Comparison of ENCODE assay signal across 22 cellular contexts in genomic region chr7:137564677-137565076, GRCh38.
DNase-seq lines count a peak whose midpoint lies in the region; ATAC-seq and TF ChIP-seq lines count a peak whose summit lies in the region.
"Had no signal": no experiment of that assay in that cellular context is flagged by ENCODE, and none has a peak within 500 bp of the region (broad histone marks: within the 10 kb centered on the region; RNA-seq: fewer than 3 reads in every experiment).

No MANE protein-coding gene starts in this region.

- H3K27ac Mint-ChIP-seq in chondrocyte (ENCODE audit: unreplicated experiment) (peak overlapping the region; percentile 70), neural progenitor cell (no peak overlapping the region)

- no peaks in the 10 kb centered on the region for H3K9me2 ChIP-seq in GM23248 (ENCODE audit: insufficient read depth)

- H4K20me1 ChIP-seq in GM23248 (ENCODE audit: insufficient read depth), result no peaks in the 10 kb centered on the region
- no peaks in the 10 kb centered on the region for H4K20me1 ChIP-seq in neural progenitor cell (ENCODE audit: low read depth)

- no peak for TF ChIP-seq POLR2A in adrenal gland (IDR thresholded peaks at IDR 0.05)

- H3K79me2 ChIP-seq in GM23248 (ENCODE audit: insufficient read depth) (no peaks in the 10 kb centered on the region), neural progenitor cell (ENCODE audit: low read depth) (no peaks in the 10 kb centered on the region)

- H3K9me3 ChIP-seq in GM23248 (ENCODE audit: low read depth), result no peaks in the 10 kb centered on the region
- H3K9me3 ChIP-seq in iPS DF 6.9 (ENCODE audit: control insufficient read depth, insufficient read depth, low read length), result no peaks in the 10 kb centered on the region
- no peaks in the 10 kb centered on the region for H3K9me3 ChIP-seq in neural progenitor cell (ENCODE audit: low read depth)
- no peaks in the 10 kb centered on the region for H3K9me3 ChIP-seq in adrenal gland (replicated peaks in 1 of 3)
- H3K9me3 ChIP-seq: SJCRH30 had no signal

- H3K4me3 ChIP-seq in GM23248, result no peak overlapping the region
- no peak overlapping the region for H3K4me3 ChIP-seq in iPS DF 6.9 (ENCODE audit: low read length)
- no peak overlapping the region for H3K4me3 ChIP-seq in neural progenitor cell
- no peak overlapping the region for H3K4me3 ChIP-seq in adrenal gland
- H3K4me3 ChIP-seq: SJCRH30 had no signal

- H3F3A ChIP-seq in GM23248 (ENCODE audit: insufficient read depth), result peaks cover 4% of the 10 kb centered on the region; the same call in 1 of the 2 replicates
- H3F3A ChIP-seq in neural progenitor cell (ENCODE audit: low read depth), result no peaks in the 10 kb centered on the region

- H3K4me2 ChIP-seq in GM23248 (ENCODE audit: unreplicated experiment) (peak overlapping the region; percentile 4), neural progenitor cell (peak overlapping the region; percentile 11)

- H3K4me1 Mint-ChIP-seq in chondrocyte (ENCODE audit: low read depth) (no peaks in the 10 kb centered on the region), neural progenitor cell (no peaks in the 10 kb centered on the region)

- H3K36me3 ChIP-seq in GM23248 (ENCODE audit: low read depth) (peaks cover 11% of the 10 kb centered on the region; the same call in 1 of the 2 replicates), iPS DF 6.9 (ENCODE audit: control insufficient read depth, insufficient read depth, low read length) (no peaks in the 10 kb centered on the region), neural progenitor cell (no peaks in the 10 kb centered on the region), adrenal gland (replicated peaks in 1 of 2) (no peaks in the 10 kb centered on the region)
- H3K36me3 ChIP-seq: SJCRH30 had no signal

- WGBS in GM23248 (ENCODE audit: low coverage in 1 of 2, low lambda C conversion rate in 2 of 2, missing lambda C conversion rate in 2 of 2), 2 experiments, result 24 to 29% methylated on average over 11 of the region's 11 CpGs
- no CpG with 5 or more reads among the region's 11 CpGs for WGBS in iPS DF 6.9 (ENCODE audit: insufficient coverage, insufficient read length)
- 46 to 64% (median 51%) methylated on average over 11 of the region's 11 CpGs for WGBS in adrenal gland, 4 donors

- no peaks in the 10 kb centered on the region for H3K27me3 Mint-ChIP-seq in chondrocyte (ENCODE audit: low read depth)
- peaks cover under 1% of the 10 kb centered on the region for H3K27me3 Mint-ChIP-seq in neural progenitor cell (ENCODE audit: insufficient read depth, low read depth)

- no peaks in the 10 kb centered on the region for H3K27me3 ChIP-seq in GM23248 (replicated peaks; ENCODE audit: insufficient read depth)
- no peaks in the 10 kb centered on the region for H3K27me3 ChIP-seq in iPS DF 6.9 (ENCODE audit: control insufficient read depth, insufficient read depth, low read length)
- no peaks in the 10 kb centered on the region for H3K27me3 ChIP-seq in neural progenitor cell
- no peaks in the 10 kb centered on the region for H3K27me3 ChIP-seq in adrenal gland
- H3K27me3 ChIP-seq: SJCRH30 had no signal

- DNase-seq in GM23248 (no peak), chondrocyte (ENCODE audit: low spot score) (no peak), iPS DF 6.9 (ENCODE audit: low read depth, low spot score) (peak; percentile 18), neural progenitor cell (ENCODE audit: low spot score) (peak; percentile 70), nucleus accumbens (lab: John Stamatoyannopoulos, UW) (no peak), adrenal gland (no peak)
- no peak for DNase-seq in central memory CD4-positive, alpha-beta T cell
- DNase-seq: Calu3, DMS153, DND-41, Karpas-422, NCI-H1092 treated with DMSO at 0.1 percent for 48 hours, NCI-H1436, NCI-H187, NCI-H2081 treated with DMSO at 0.1 percent for 48 hours, NCI-H2171 treated with DMSO at 0.1 percent for 48 hours, NCI-H524, NCI-H774, SJCRH30 had no signal

- H3K9ac ChIP-seq in GM23248 (no peak overlapping the region), neural progenitor cell (no peak overlapping the region)

- no peak for ATAC-seq in GM21367 (IDR thresholded peaks at IDR 0.05; ENCODE audit: unreplicated experiment)
- ATAC-seq: HepG2, SK-N-SH treated with all-trans-retinoic acid at 6 μM for 48 hours had no signal

- H3K4me3 Mint-ChIP-seq in chondrocyte (ENCODE audit: unreplicated experiment), result no peak overlapping the region
- no peak overlapping the region for H3K4me3 Mint-ChIP-seq in neural progenitor cell

- intact Hi-C loops in adrenal gland (cut with DNase I), result no loop called here

- peaks cover 9% of the 10 kb centered on the region for H3K9me3 Mint-ChIP-seq in chondrocyte (ENCODE audit: low read depth)
- peaks cover 3% of the 10 kb centered on the region for H3K9me3 Mint-ChIP-seq in neural progenitor cell

- in situ Hi-C loops in GM23248 (cut with MboI), result no loop called here

- H3K36me3 Mint-ChIP-seq in chondrocyte (ENCODE audit: low read depth), result peaks cover 24% of the 10 kb centered on the region
- H3K36me3 Mint-ChIP-seq in neural progenitor cell, result no peaks in the 10 kb centered on the region

- peak overlapping the region; percentile 50 for H2AFZ ChIP-seq in GM23248
- H2AFZ ChIP-seq in neural progenitor cell (replicated peaks), result no peak overlapping the region

- TF ChIP-seq CTCF in chondrocyte (IDR thresholded peaks at IDR 0.05), result no peak
- peak; percentile 24 for TF ChIP-seq CTCF in neural progenitor cell (IDR thresholded peaks at IDR 0.05)
- no peak for TF ChIP-seq CTCF in adrenal gland (IDR thresholded peaks at IDR 0.05)

- 0 out of 2 replicates have a peak overlapping the region, but pooled peaks have one; percentile 2 for H3K27ac ChIP-seq in GM23248
- no peak overlapping the region for H3K27ac ChIP-seq in iPS DF 6.9 (ENCODE audit: low read length)
- H3K27ac ChIP-seq in neural progenitor cell, result no peak overlapping the region
- no peak overlapping the region for H3K27ac ChIP-seq in adrenal gland
- H3K27ac ChIP-seq: SJCRH30 had no signal

- peaks cover 15% of the 10 kb centered on the region for H3K4me1 ChIP-seq in GM23248 (ENCODE audit: insufficient read depth)
- H3K4me1 ChIP-seq in iPS DF 6.9 (ENCODE audit: control insufficient read depth, insufficient read depth, low read length), result peaks cover 2% of the 10 kb centered on the region; the same call in 1 of the 2 replicates
- H3K4me1 ChIP-seq in neural progenitor cell, result peaks cover 15% of the 10 kb centered on the region
- no peaks in the 10 kb centered on the region for H3K4me1 ChIP-seq in adrenal gland (replicated peaks in 1 of 2)
- H3K4me1 ChIP-seq: SJCRH30 had no signal

Comparison
In these comparisons a context has a peak if more than half of its experiments do, and no peak if none do; other contexts are left out.
1. DNase-seq: peak in iPS DF 6.9 (single experiment) and neural progenitor cell (single experiment); none in GM23248 (single experiment), chondrocyte (single experiment), nucleus accumbens (0 of 56), adrenal gland (0 of 7) and central memory CD4-positive, alpha-beta T cell (single experiment).